In genomic region chr20:56631318-56631989, GRCh38 we compare ENCODE assay signal across 12 cellular contexts. TPM values are rescaled to one million over a fixed set of nuclear protein-coding genes. Genes with fewer than 3 reads are reported as not detected.
DNase-seq lines count a peak whose midpoint lies in the region; ATAC-seq and TF ChIP-seq lines count a peak whose summit lies in the region.
"Had no signal": no experiment of that assay in that cellular context is flagged by ENCODE, and none has a peak within 500 bp of the region (broad histone marks: within the 10 kb centered on the region; RNA-seq: fewer than 3 reads in every experiment).

No MANE protein-coding gene starts in this region.

- peaks cover 33% of the 10 kb centered on the region for H3K4me1 Mint-ChIP-seq in MCF 10A (ENCODE audit: insufficient read depth, unreplicated experiment)

- H3K27ac ChIP-seq in iPS-20b (ENCODE audit: low read length) (no peak overlapping the region), suprapubic skin (peak overlapping the region; percentile 95), caudate nucleus (ENCODE audit: low read depth, low read length) (no peak overlapping the region)
- H3K27ac ChIP-seq: 22Rv1, right lobe of liver had no signal

- H3K4me3 ChIP-seq in iPS-20b (ENCODE audit: low read length) (peak overlapping the region; percentile 88), suprapubic skin (peak overlapping the region; percentile 88)
- H3K4me3 ChIP-seq: right lobe of liver had no signal

- TF ChIP-seq CTCF in MCF 10A (IDR thresholded peaks at IDR 0.05; ENCODE audit: unreplicated experiment) (no peak), suprapubic skin (IDR thresholded peaks at IDR 0.05) (no peak)

- BruUV-seq in MCF 10A (replicated peaks; lab: Mats Ljungman, UMichigan), result no TSS peak

- WGBS in suprapubic skin, result 28% methylated on average over 15 of the region's 48 CpGs

- H3K36me3 ChIP-seq in iPS-20b (ENCODE audit: insufficient read depth, low read depth, low read length) (peaks cover 21% of the 10 kb centered on the region; the same call in 1 of the 2 replicates), suprapubic skin (no peaks in the 10 kb centered on the region)
- H3K36me3 ChIP-seq: right lobe of liver had no signal

- DNase-seq in NCI-H82 (lab: John Stamatoyannopoulos, UW) (peak; percentile 10), NCI-H82 treated with DMSO at 0.1 percent for 48 hours (lab: John Stamatoyannopoulos, UW; ENCODE audit: unreplicated experiment) (no peak), MCF 10A (ENCODE audit: unreplicated experiment) (peak; percentile 16), suprapubic skin (ENCODE audit: low spot score in 2 of 2) (no peak), caudate nucleus (lab: John Stamatoyannopoulos, UW) (no peak), T-helper 9 cell (no peak)
- DNase-seq: activated CD8-positive, alpha-beta memory T cell treated with anti-CD3 and anti-CD28 coated beads, Interleukin-2, amount 50 U/mL, for 48 hours; NCI-H1930; right lobe of liver had no signal

- H3K36me3 Mint-ChIP-seq in MCF 10A (ENCODE audit: insufficient read depth, unreplicated experiment), result peaks cover 26% of the 10 kb centered on the region

- POLR2A ChIA-PET in MCF 10A (lab: Yijun Ruan, JAX), result interaction anchor here (0.7 to 4.5 kb wide), 15 partner anchors 23 to 700 kb away, joined by 3 to 71 read pairs (median 5); no protein-coding TSS in a partner anchor

- no peak for TF ChIP-seq EP300 in suprapubic skin (IDR thresholded peaks at IDR 0.05)

- intact Hi-C loops in MCF 10A (cut with micrococcal nuclease), result loop anchor here (5.0 to 10.0 kb wide), 3 partner anchors 83 to 413 kb away; no protein-coding TSS in a partner anchor

- H3K9me3 ChIP-seq in iPS-20b (ENCODE audit: insufficient read depth, low read depth, low read length), result no peaks in the 10 kb centered on the region
- no peaks in the 10 kb centered on the region for H3K9me3 ChIP-seq in suprapubic skin
- H3K9me3 ChIP-seq: right lobe of liver had no signal

- no peaks in the 10 kb centered on the region for H3K27me3 Mint-ChIP-seq in MCF 10A (ENCODE audit: insufficient read depth, unreplicated experiment)

- H3K9me3 Mint-ChIP-seq in MCF 10A (ENCODE audit: unreplicated experiment), result no peaks in the 10 kb centered on the region

- peak overlapping the region; percentile 90 for H3K4me3 Mint-ChIP-seq in MCF 10A (ENCODE audit: unreplicated experiment)

- peak overlapping the region; percentile 80 for H3K27ac Mint-ChIP-seq in MCF 10A (ENCODE audit: low read depth, unreplicated experiment)

- TF ChIP-seq POLR2A in suprapubic skin (IDR thresholded peaks at IDR 0.05), result no peak

- H3K27me3 ChIP-seq in iPS-20b (ENCODE audit: insufficient read depth, low read length) (peaks cover 88% of the 10 kb centered on the region), suprapubic skin (peaks cover 51% of the 10 kb centered on the region)

- CTCF ChIA-PET in MCF 10A (lab: Yijun Ruan, JAX), result interaction anchor here (0.6 to 8.5 kb wide), 10 partner anchors 58 to 929 kb away, joined by 3 to 121 read pairs (median 4); no protein-coding TSS in a partner anchor

- peak overlapping the region; percentile 60; the same call in 1 of the 2 replicates for H3K9ac ChIP-seq in iPS-20b (ENCODE audit: low read depth, low read length)

- H3K4me1 ChIP-seq in iPS-20b (ENCODE audit: insufficient read depth, low read length) (peaks cover 25% of the 10 kb centered on the region; the same call in 1 of the 2 replicates), suprapubic skin (peaks cover 60% of the 10 kb centered on the region)

- no peak for ATAC-seq in GM21723 (IDR thresholded peaks at IDR 0.05; ENCODE audit: unreplicated experiment)

RNA-seq across cellular contexts. Expression of gene TFAP2C, which starts 2.3 kb away (rescaled TPM):
- total RNA-seq in MCF 10A (2022) (13.2 and 14.9 TPM in 2 replicates), suprapubic skin (100 to 1,000 TPM in 1 of 4 donors, 10 to 100 TPM in 3; 79.0 to 100 (median 88.6) TPM)
- total RNA-seq: right lobe of liver had no signal

Comparison
In these comparisons a context has a peak if more than half of its experiments do, and no peak if none do; other contexts are left out.
1. DNase-seq: peak in NCI-H82 (single experiment) and MCF 10A (single experiment); none in NCI-H82 treated with DMSO at 0.1 percent for 48 hours (single experiment), suprapubic skin (0 of 2), caudate nucleus (0 of 61) and T-helper 9 cell (single experiment).